In genomic region chr12:107468976-107469375, GRCh38 we compare ENCODE assay signal across 18 cellular contexts.
DNase-seq lines count a peak whose midpoint lies in the region; ATAC-seq and TF ChIP-seq lines count a peak whose summit lies in the region.
"Had no signal": no experiment of that assay in that cellular context is flagged by ENCODE, and none has a peak within 500 bp of the region (broad histone marks: within the 10 kb centered on the region; RNA-seq: fewer than 3 reads in every experiment).

No MANE protein-coding gene starts in this region.

- H3K9me3 ChIP-seq in T-helper 17 cell (ENCODE audit: control insufficient read depth, low read length, poor library complexity, severe bottlenecking) (no peaks in the 10 kb centered on the region), parathyroid adenoma (ENCODE audit: control insufficient read depth, low read length) (no peaks in the 10 kb centered on the region)
- H3K9me3 ChIP-seq: A549, BLaER1 had no signal

- no peak overlapping the region for H2AFZ ChIP-seq in parathyroid adenoma

- H3K27me3 ChIP-seq in parathyroid adenoma (ENCODE audit: control insufficient read depth, insufficient read depth, low read length) = no peaks in the 10 kb centered on the region
- H3K27me3 ChIP-seq: BLaER1 had no signal

- no peak overlapping the region for H3K9ac ChIP-seq in parathyroid adenoma
- H3K9ac ChIP-seq: BLaER1 had no signal

- H3K4me1 ChIP-seq in parathyroid adenoma = peaks cover 29% of the 10 kb centered on the region

- H3K36me3 ChIP-seq in parathyroid adenoma (ENCODE audit: control insufficient read depth, insufficient read depth, low read length) = no peaks in the 10 kb centered on the region
- H3K36me3 ChIP-seq: BLaER1 had no signal

- no peaks in the 10 kb centered on the region for H3K27me3 Mint-ChIP-seq in T-helper 17 cell
- H3K27me3 Mint-ChIP-seq: CD4-positive, alpha-beta memory T cell had no signal

- DNase-seq in NK-92 treated with Interleukin-12 subunit alpha and Interleukin-12 subunit beta, amount 100 ng/mL, for 24 hours (lab: John Stamatoyannopoulos, UW) = peak; percentile 15
- DNase-seq in NK-92 (lab: John Stamatoyannopoulos, UW; ENCODE audit: unreplicated experiment) = no peak
- DNase-seq in T-helper 17 cell = no peak
- no peak for DNase-seq in amniotic stem cell (lab: John Stamatoyannopoulos, UW)
- no peak for DNase-seq in SKM-1 (lab: John Stamatoyannopoulos, UW; ENCODE audit: unreplicated experiment)
- DNase-seq: CD4-positive, alpha-beta memory T cell; DMS153; GF-D8; GOT3; HFFc6 had no signal

- no peak overlapping the region for H3K4me2 ChIP-seq in parathyroid adenoma (ENCODE audit: low read length)
- H3K4me2 ChIP-seq: A549, BLaER1 had no signal

- H3K4me1 Mint-ChIP-seq in T-helper 17 cell = peaks cover 16% of the 10 kb centered on the region
- H3K4me1 Mint-ChIP-seq: CD14-positive monocyte had no signal

- no peak overlapping the region for H3K4me3 ChIP-seq in parathyroid adenoma (ENCODE audit: low read depth, low read length)
- H3K4me3 ChIP-seq: A549, BLaER1 had no signal

- H3K79me2 ChIP-seq in parathyroid adenoma = peaks cover 52% of the 10 kb centered on the region

- no peaks in the 10 kb centered on the region for H3K36me3 Mint-ChIP-seq in T-helper 17 cell (ENCODE audit: low read depth)
- H3K36me3 Mint-ChIP-seq: CD14-positive monocyte; CD4-positive, alpha-beta memory T cell had no signal

- ATAC-seq in T-helper 17 cell (no peak), GM18909 (IDR thresholded peaks at IDR 0.05; ENCODE audit: poor library complexity, unreplicated experiment) (no peak)
- ATAC-seq: A549, HCT116 had no signal

- H3K27ac Mint-ChIP-seq in T-helper 17 cell = peak overlapping the region; percentile 21
- H3K27ac Mint-ChIP-seq: CD14-positive monocyte, HFFc6 had no signal

- H3K27ac ChIP-seq in parathyroid adenoma = peak overlapping the region; percentile 48
- H3K27ac ChIP-seq: 22Rv1, BLaER1, HL-60 had no signal

- TF ChIP-seq CTCF in parathyroid adenoma (IDR thresholded peaks at IDR 0.05) = no peak

- no peak overlapping the region for H3K4me3 Mint-ChIP-seq in T-helper 17 cell
- H3K4me3 Mint-ChIP-seq: CD14-positive monocyte; CD4-positive, alpha-beta memory T cell; HFFc6 had no signal
